ENCODE assay signal across 21 cellular contexts in the genomic region with DNA sequence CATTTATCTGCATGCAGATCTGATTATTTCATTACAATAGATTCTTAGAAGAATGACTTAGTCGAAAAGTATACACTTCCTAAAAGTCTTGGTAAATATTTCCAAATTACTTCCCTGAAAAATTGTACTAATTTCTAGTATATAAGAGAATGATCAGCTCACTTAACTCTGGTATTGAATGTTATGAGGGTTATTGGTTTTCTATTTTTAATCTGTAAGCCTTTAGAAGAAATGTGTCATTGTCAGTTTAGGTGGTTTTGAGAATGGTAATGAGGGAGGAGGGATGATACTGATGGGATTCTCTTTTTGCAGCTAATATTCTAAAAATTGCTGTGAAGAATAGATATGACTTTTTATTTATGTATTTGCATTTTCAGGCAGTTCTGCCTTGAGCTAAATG.
"Had no signal": no experiment of that assay in that cellular context is flagged by ENCODE, and none has a peak within 500 bp of the region (broad histone marks: within the 10 kb centered on the region; RNA-seq: fewer than 3 reads in every experiment).

No MANE protein-coding gene starts in this region.

- ATAC-seq: activated naive CD4-positive, alpha-beta T cell treated with anti-CD3 and anti-CD28 coated beads, Interleukin-2, amount 50 U/mL, for 72 hours; Panc1; Right ventricle myocardium inferior had no signal

- H3K9me3 ChIP-seq: MG63 had no signal

- H3K27ac ChIP-seq: brain microvascular endothelial cell, cardiac muscle cell, VCaP had no signal

- H3K4me3 ChIP-seq: cardiac muscle cell, MG63, SK-N-MC had no signal

- H3K27me3 ChIP-seq: brain microvascular endothelial cell, cardiac muscle cell, MG63 had no signal

- DNase-seq: activated CD4-positive, alpha-beta T cell treated with anti-CD3 and anti-CD28 coated beads for 4 hours; activated CD4-positive, CD25-positive, alpha-beta regulatory T cell; brain microvascular endothelial cell; MG63; MV-4-11; NCI-H1092 treated with DMSO at 0.1 percent for 48 hours; NCI-H1436; NCI-H1694 treated with DMSO at 0.1 percent for 48 hours; NCI-H2029 treated with DMSO at 0.1 percent for 48 hours; NCI-H510A treated with DMSO at 0.1 percent for 48 hours; NCI-H69; NK-92 treated with Interleukin-12 subunit alpha and Interleukin-12 subunit beta, amount 100 ng/mL, for 24 hours; OCI-M1; RPMI8226; T-helper 1 cell had no signal

- H3K9me3 Mint-ChIP-seq: activated naive CD4-positive, alpha-beta T cell treated with anti-CD3 and anti-CD28 coated beads, Interleukin-2, amount 50 U/mL, for 72 hours had no signal
